ENCODE assay signal across 19 cellular contexts in the genomic region with DNA sequence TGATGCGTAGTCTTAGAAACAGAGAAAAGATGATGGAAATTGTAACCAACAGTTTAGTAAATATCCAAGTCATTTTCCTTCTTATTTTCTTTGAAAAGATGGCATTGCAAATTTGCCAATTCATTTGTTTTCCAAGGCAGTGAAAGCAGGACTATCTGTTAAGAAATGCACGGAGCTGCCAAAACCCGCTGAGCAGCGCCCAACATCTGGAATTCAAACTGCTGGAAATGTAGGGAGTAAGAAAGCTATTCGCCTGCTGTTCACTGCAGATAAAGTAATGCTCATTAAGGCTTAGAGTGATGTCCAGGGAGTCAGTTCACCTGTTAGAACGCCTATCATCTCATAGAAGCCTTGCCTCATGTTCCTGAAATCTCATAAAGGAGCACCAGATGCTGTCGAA.
"Had no signal": no experiment of that assay in that cellular context is flagged by ENCODE, and none has a peak within 500 bp of the region (broad histone marks: within the 10 kb centered on the region; RNA-seq: fewer than 3 reads in every experiment).

No MANE protein-coding gene starts in this region.

- FAIRE-seq: endothelial cell of umbilical vein, small intestine had no signal

- H3K9me3 ChIP-seq: colonic mucosa, neutrophil, stomach had no signal

- H3K27ac ChIP-seq: colonic mucosa, neutrophil, stomach had no signal

- H3K4me3 ChIP-seq: colonic mucosa, stomach had no signal

- H3K36me3 ChIP-seq: colonic mucosa, neutrophil, stomach had no signal

- H3K4me1 Mint-ChIP-seq: naive thymus-derived CD4-positive, alpha-beta T cell; nephron progenitor cell had no signal

- ATAC-seq: left colon; naive thymus-derived CD4-positive, alpha-beta T cell; right cardiac atrium had no signal

- DNase-seq: colonic mucosa; dermis blood vessel endothelial cell; erythroblast; foreskin melanocyte; head of caudate nucleus; hippocampal formation; left colon; mammary epithelial cell; naive thymus-derived CD4-positive, alpha-beta T cell; nephron progenitor cell; posterior cingulate gyrus; small intestine; stimulated activated CD4-positive, alpha-beta T cell treated with anti-CD3 and anti-CD28 coated beads, Interleukin-12 subunit alpha, Interleukin-12 subunit beta, amount 100 ng/mL, for 4 hours; stimulated activated naive CD4-positive, alpha-beta T cell; stomach; trophoblast cell had no signal

- H3K36me3 Mint-ChIP-seq: naive thymus-derived CD4-positive, alpha-beta T cell had no signal

- H3K27me3 ChIP-seq: colonic mucosa, neutrophil, stomach had no signal

- H3K27ac Mint-ChIP-seq: naive thymus-derived CD4-positive, alpha-beta T cell; nephron progenitor cell had no signal

- H3K4me1 ChIP-seq: colonic mucosa, stomach had no signal

- H3K4me3 Mint-ChIP-seq: naive thymus-derived CD4-positive, alpha-beta T cell; nephron progenitor cell had no signal
